8 cellular contexts compared by ENCODE assay signal in the genomic region with DNA sequence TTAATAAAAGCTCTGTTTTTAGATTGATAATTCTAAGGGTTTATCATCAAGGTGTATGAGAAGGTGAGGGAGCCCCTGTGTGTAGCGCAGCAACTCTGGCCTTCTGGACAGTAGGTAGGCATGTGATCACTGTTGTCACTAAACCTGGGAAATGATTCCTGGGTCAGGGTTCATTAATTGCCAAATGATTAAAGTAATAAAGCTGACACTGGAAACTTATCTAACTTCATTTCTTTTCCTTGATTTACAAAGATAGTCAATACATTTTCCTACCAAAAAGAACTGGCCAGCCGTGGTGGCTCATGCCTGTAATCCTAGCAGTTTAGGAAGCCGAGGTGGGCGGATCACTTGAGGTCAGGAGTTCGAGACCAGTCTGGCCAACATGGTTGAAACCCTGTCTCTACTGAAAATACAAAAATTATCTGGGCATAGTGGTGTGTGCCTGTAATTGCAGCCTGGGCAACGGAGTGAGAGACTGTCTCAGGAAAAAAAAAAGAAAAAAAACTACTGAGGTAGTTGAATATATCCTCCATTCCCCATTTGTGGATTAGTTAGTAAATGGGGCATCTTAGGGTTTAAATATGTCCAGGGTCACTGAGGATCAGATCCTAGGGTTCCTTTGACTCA. TPM values are rescaled to one million over a fixed set of nuclear protein-coding genes. Genes with fewer than 3 reads are reported as not detected.
DNase-seq lines count a peak whose midpoint lies in the region; ATAC-seq and TF ChIP-seq lines count a peak whose summit lies in the region.

No MANE protein-coding gene starts in this region.

- H3K79me2 ChIP-seq in DOHH2 (ENCODE audit: control insufficient read depth, low read length): peaks cover 95% of the 10 kb centered on the region

- peaks cover 75% of the 10 kb centered on the region for H3K4me1 ChIP-seq in DOHH2 (ENCODE audit: control insufficient read depth, low read length)

- peak; percentile 39 for DNase-seq in Jurkat, Clone E6-1 (ENCODE audit: low read depth, low spot score)
- DNase-seq in astrocyte of the cerebellum (ENCODE audit: low read depth) (no peak), naive B cell (no peak), HPDE6-E6E7 (ENCODE audit: extremely low spot score) (no peak), NK-92 (lab: John Stamatoyannopoulos, UW; ENCODE audit: unreplicated experiment) (no peak)
- DNase-seq in stimulated activated CD4-positive, alpha-beta T cell treated with anti-CD3 and anti-CD28 coated beads, Interleukin-4, amount 100 ng/mL, for 1 hour: no peak

- H3F3A ChIP-seq in DOHH2 (ENCODE audit: control insufficient read depth, insufficient read depth): peaks cover 15% of the 10 kb centered on the region

- H3K9me2 ChIP-seq in DOHH2 (replicated peaks; ENCODE audit: control insufficient read depth, low read length): no peaks in the 10 kb centered on the region

- H3K9me3 Mint-ChIP-seq in naive B cell: no peaks in the 10 kb centered on the region

- peak overlapping the region; percentile 97 for H3K4me3 ChIP-seq in DOHH2 (ENCODE audit: low read length)
- H3K4me3 ChIP-seq in Jurkat, Clone E6-1 (ENCODE audit: low read length): no peak overlapping the region
- H3K4me3 ChIP-seq in astrocyte of the cerebellum (ENCODE audit: low read depth, low read length): no peak overlapping the region

- ATAC-seq in naive B cell (ENCODE audit: low read depth in 2 of 2): no peak
- ATAC-seq in HG03378 (IDR thresholded peaks at IDR 0.05; ENCODE audit: unreplicated experiment): no peak

- in situ Hi-C loops in astrocyte of the cerebellum (cut with HindIII; ENCODE audit: low sequenced_read_pairs): no loop called here

- peaks cover 28 to 68% (median 46%) of the 10 kb centered on the region in 3 donors for H3K4me1 Mint-ChIP-seq in naive B cell

- H3K36me3 Mint-ChIP-seq in naive B cell: no peaks in the 10 kb centered on the region

- H4K20me1 ChIP-seq in DOHH2 (ENCODE audit: control insufficient read depth, insufficient read depth, low read depth, low read length): no peaks in the 10 kb centered on the region; the same call in 1 of the 2 replicates

- peak overlapping the region in 6 of 8 donors; percentile 47 to 97 (median 78) for H3K4me3 Mint-ChIP-seq in naive B cell

- H3K27ac ChIP-seq in DOHH2 (ENCODE audit: low read depth, low read length): peak overlapping the region; percentile 41

- H3K36me3 ChIP-seq in DOHH2 (ENCODE audit: control insufficient read depth, low read length): peaks cover 74% of the 10 kb centered on the region

- peak overlapping the region in 2 of 6 donors; percentile 56 to 69 for H3K27ac Mint-ChIP-seq in naive B cell

- H3K4me2 ChIP-seq in DOHH2 (ENCODE audit: low read length): peak overlapping the region; percentile 87

- no peaks in the 10 kb centered on the region for H3K27me3 ChIP-seq in DOHH2 (ENCODE audit: control insufficient read depth, low read length)

- no peaks in the 10 kb centered on the region for H3K9me3 ChIP-seq in DOHH2 (ENCODE audit: control insufficient read depth, insufficient read depth, low read length)

- TF ChIP-seq CTCF in DOHH2 (IDR thresholded peaks at IDR 0.05; ENCODE audit: low read depth, low read length, poor library complexity, severe bottlenecking): peak; percentile 57
- TF ChIP-seq CTCF in astrocyte of the cerebellum (IDR thresholded peaks at IDR 0.05; ENCODE audit: low read depth, low read length, missing control alignments): peak; percentile 53

- no peaks in the 10 kb centered on the region for H3K27me3 Mint-ChIP-seq in naive B cell

RNA-seq across cellular contexts. Expression of a gene that starts 2.4 kb away (rescaled TPM):
- 59.0 TPM for polyA plus RNA-seq in Jurkat, Clone E6-1 (2012; ENCODE audit: insufficient read depth, insufficient read length)
- 10 to 100 TPM in 5 of 6 donors, 1 to 10 TPM in 1; 6.7 to 45.0 (median 31.5) TPM for polyA plus RNA-seq in naive B cell (ENCODE audit: low read depth in 6 of 6)

RNA-seq across cellular contexts. Expression of a gene that starts 15.8 kb away (rescaled TPM):
- polyA plus RNA-seq in Jurkat, Clone E6-1 (2012; ENCODE audit: insufficient read depth, insufficient read length): 33.6 TPM
- polyA plus RNA-seq in naive B cell (ENCODE audit: low read depth in 6 of 6): 10 to 100 TPM; 30.3 to 65.5 (median 40.0) TPM

RNA-seq across cellular contexts. Expression of a gene that starts 30.9 kb away (rescaled TPM):
- polyA plus RNA-seq in Jurkat, Clone E6-1 (2012; ENCODE audit: insufficient read depth, insufficient read length): 68.7 TPM
- polyA plus RNA-seq in naive B cell (ENCODE audit: low read depth in 6 of 6): 10 to 100 TPM in 1 of 6 donors, 1 to 10 TPM in 5; 4.2 to 13.3 (median 7.2) TPM

RNA-seq across cellular contexts. Expression of a gene that starts 42.5 kb away (rescaled TPM):
- 57.6 TPM for polyA plus RNA-seq in Jurkat, Clone E6-1 (2012; ENCODE audit: insufficient read depth, insufficient read length)
- 10 to 100 TPM; 19.1 to 53.9 (median 32.6) TPM for polyA plus RNA-seq in naive B cell (ENCODE audit: low read depth in 6 of 6)
